15 cellular contexts compared by ENCODE assay signal in the genomic region with DNA sequence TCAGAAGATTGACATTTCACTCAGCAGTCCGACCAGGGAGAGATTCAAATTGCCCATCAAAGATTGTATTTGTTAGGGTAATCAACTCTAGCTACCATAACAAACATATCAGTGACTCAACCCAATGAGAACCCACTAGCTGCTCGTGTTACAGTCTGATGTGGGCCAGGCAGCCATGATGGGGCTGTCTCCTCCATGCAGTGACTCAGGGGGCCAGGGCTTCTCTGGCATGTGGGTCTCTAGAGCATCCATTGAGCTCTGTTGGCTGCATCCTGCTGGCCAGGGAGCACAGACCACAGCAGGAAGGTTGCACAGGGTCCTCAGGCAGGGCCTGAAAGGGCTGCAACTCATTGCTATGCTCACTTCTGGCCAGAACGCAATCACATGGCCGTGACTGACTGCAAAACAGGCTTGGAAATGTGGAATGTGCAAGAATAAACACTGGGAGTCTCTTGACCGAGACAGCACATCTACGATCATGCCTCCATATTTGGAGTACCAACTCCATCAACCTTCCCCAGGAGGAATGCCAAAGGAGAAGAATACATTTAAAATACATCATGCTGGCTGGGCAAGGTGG.
"Had no signal": no experiment of that assay in that cellular context is flagged by ENCODE, and none has a peak within 500 bp of the region (broad histone marks: within the 10 kb centered on the region; RNA-seq: fewer than 3 reads in every experiment).

No MANE protein-coding gene starts in this region.

- H3K4me1 ChIP-seq: colonic mucosa, heart right ventricle, lower lobe of right lung, parathyroid adenoma had no signal

- H3K27ac Mint-ChIP-seq: activated CD4-positive, alpha-beta memory T cell treated with anti-CD3 and anti-CD28 coated beads, Interleukin-2, amount 10 ng/mL, durations not matched to agents 7 days and 5 days; activated CD8-positive, alpha-beta memory T cell treated with anti-CD3 and anti-CD28 coated beads, Interleukin-2, amount 10 ng/mL, durations not matched to agents 7 days and 5 days; activated naive CD8-positive, alpha-beta T cell; mesothelial cell of epicardium; stimulated activated memory B cell treated with anti-CD40 and anti-IgM and Interleukin-4, amounts not matched to agents 10 μg/mL and 1 μg/mL and 100 μg/mL, for 72 hours; T-helper 2 cell treated with Interferon-gamma antibody and Interleukin-4, amounts not matched to agents 5 μg/mL and 100 μg/mL, for 36 hours had no signal

- ATAC-seq: activated CD8-positive, alpha-beta memory T cell treated with anti-CD3 and anti-CD28 coated beads, Interleukin-2, amount 10 ng/mL, durations not matched to agents 7 days and 5 days; heart right ventricle; lower lobe of right lung; natural killer cell treated with Interleukin-12 subunit alpha and Interleukin-12 subunit beta and Interleukin-15 and Interleukin-18, amount 100 ng/mL, for 72 hours; sciatic nerve; stimulated activated memory B cell treated with anti-CD40 and anti-IgM and Interleukin-4, amounts not matched to agents 10 μg/mL and 1 μg/mL and 100 μg/mL, for 72 hours had no signal

- H3K27me3 Mint-ChIP-seq: activated CD4-positive, alpha-beta memory T cell treated with anti-CD3 and anti-CD28 coated beads, Interleukin-2, amount 10 ng/mL, durations not matched to agents 7 days and 5 days; activated CD8-positive, alpha-beta memory T cell treated with anti-CD3 and anti-CD28 coated beads, Interleukin-2, amount 10 ng/mL, durations not matched to agents 7 days and 5 days; activated naive CD8-positive, alpha-beta T cell; natural killer cell treated with Interleukin-12 subunit alpha and Interleukin-12 subunit beta and Interleukin-15 and Interleukin-18, amount 100 ng/mL, for 72 hours; stimulated activated memory B cell treated with anti-CD40 and anti-IgM and Interleukin-4, amounts not matched to agents 10 μg/mL and 1 μg/mL and 100 μg/mL, for 72 hours had no signal

- H3K4me3 Mint-ChIP-seq: activated CD4-positive, alpha-beta memory T cell treated with anti-CD3 and anti-CD28 coated beads, Interleukin-2, amount 10 ng/mL, durations not matched to agents 7 days and 5 days; activated CD8-positive, alpha-beta memory T cell treated with anti-CD3 and anti-CD28 coated beads, Interleukin-2, amount 10 ng/mL, durations not matched to agents 7 days and 5 days; activated naive CD8-positive, alpha-beta T cell; mesothelial cell of epicardium; natural killer cell treated with Interleukin-12 subunit alpha and Interleukin-12 subunit beta and Interleukin-15 and Interleukin-18, amount 100 ng/mL, for 72 hours; stimulated activated memory B cell treated with anti-CD40 and anti-IgM and Interleukin-4, amounts not matched to agents 10 μg/mL and 1 μg/mL and 100 μg/mL, for 72 hours; T-helper 2 cell treated with Interferon-gamma antibody and Interleukin-4, amounts not matched to agents 5 μg/mL and 100 μg/mL, for 36 hours had no signal

- H3K4me1 Mint-ChIP-seq: activated CD4-positive, alpha-beta memory T cell treated with anti-CD3 and anti-CD28 coated beads, Interleukin-2, amount 10 ng/mL, durations not matched to agents 7 days and 5 days; activated CD8-positive, alpha-beta memory T cell treated with anti-CD3 and anti-CD28 coated beads, Interleukin-2, amount 10 ng/mL, durations not matched to agents 7 days and 5 days; mesothelial cell of epicardium; stimulated activated memory B cell treated with anti-CD40 and anti-IgM and Interleukin-4, amounts not matched to agents 10 μg/mL and 1 μg/mL and 100 μg/mL, for 72 hours had no signal

- H3K4me3 ChIP-seq: colonic mucosa, heart right ventricle, lower lobe of right lung had no signal

- H3K9me3 ChIP-seq: colonic mucosa had no signal

- H3K36me3 ChIP-seq: colonic mucosa, heart right ventricle, lower lobe of right lung had no signal

- DNase-seq: activated CD4-positive, alpha-beta memory T cell treated with anti-CD3 and anti-CD28 coated beads, Interleukin-2, amount 10 ng/mL, durations not matched to agents 7 days and 5 days; activated CD4-positive, alpha-beta T cell treated with anti-CD3 and anti-CD28 coated beads for 48 hours; activated CD4-positive, CD25-positive, alpha-beta regulatory T cell; activated CD8-positive, alpha-beta memory T cell treated with anti-CD3 and anti-CD28 coated beads, Interleukin-2, amount 10 ng/mL, durations not matched to agents 7 days and 5 days; colonic mucosa; heart right ventricle; lower lobe of right lung; stimulated activated CD4-positive, alpha-beta T cell treated with anti-CD3 and anti-CD28 coated beads, Interleukin-4, amount 100 ng/mL, for 4 hours had no signal

- H3K27ac ChIP-seq: colonic mucosa, heart right ventricle, lower lobe of right lung, parathyroid adenoma had no signal
